ENCODE assay signal across 1 cellular context in genomic region chr14:99605299-99605961, GRCh38.
TF ChIP-seq lines count a peak whose summit lies in the region.

No MANE protein-coding gene starts in this region.

TF ChIP-seq in HepG2, 621 proteins besides CTCF, POLR2A, EP300 and RAD21 (continued from another document and continues in another):
- no peak for TF ChIP-seq PCBP2 (optimal IDR thresholded peaks at IDR 0.05; ENCODE audit: low read depth, low read length, poor library complexity, severe bottlenecking)
- TF ChIP-seq KAT7 (CRISPR knock-in tag; IDR thresholded peaks at IDR 0.05; ENCODE audit: borderline replicate concordance), result no peak
- TF ChIP-seq TBL1XR1 (IDR thresholded peaks at IDR 0.05; ENCODE audit: borderline replicate concordance, low read length, partially characterized antibody), result no peak
- TF ChIP-seq HMG20B (CRISPR knock-in tag; conservative IDR thresholded peaks at IDR 0.05), result no peak
- peak; percentile 43; the same call in 1 of the 2 replicates for TF ChIP-seq ZBTB42 (CRISPR knock-in tag; IDR thresholded peaks at IDR 0.05)
- no peak for TF ChIP-seq MED13 (CRISPR knock-in tag; IDR thresholded peaks at IDR 0.05)
- TF ChIP-seq ZMYM3 (CRISPR knock-in tag; IDR thresholded peaks at IDR 0.05), result peak; percentile 29; the same call in 1 of the 2 replicates
- no peak for TF ChIP-seq MYNN (CRISPR knock-in tag; IDR thresholded peaks at IDR 0.05; ENCODE audit: low read depth)
- no peak; the same call in 1 of the 2 replicates for TF ChIP-seq SAP130 (CRISPR knock-in tag; IDR thresholded peaks at IDR 0.05; ENCODE audit: low read depth)
- TF ChIP-seq ZNF567 (CRISPR knock-in tag; IDR thresholded peaks at IDR 0.05; ENCODE audit: borderline replicate concordance), result no peak
- no peak for TF ChIP-seq ATF2 (CRISPR knock-in tag; IDR thresholded peaks at IDR 0.05)
- no peak for TF ChIP-seq TEF (CRISPR knock-in tag; IDR thresholded peaks at IDR 0.05)
- peak; percentile 30; the same call in 1 of the 2 replicates for TF ChIP-seq HDAC1 (CRISPR knock-in tag; IDR thresholded peaks at IDR 0.05)
- TF ChIP-seq ZNF276 (CRISPR knock-in tag; IDR thresholded peaks at IDR 0.05; ENCODE audit: low read depth), result no peak
- TF ChIP-seq THAP9 (CRISPR knock-in tag; IDR thresholded peaks at IDR 0.05; ENCODE audit: borderline replicate concordance), result no peak
- TF ChIP-seq MATR3 (CRISPR knock-in tag; IDR thresholded peaks at IDR 0.05), result no peak
- 0 out of 2 replicates have a peak, but pooled peaks have one; percentile 13 for TF ChIP-seq KMT2A (CRISPR knock-in tag; IDR thresholded peaks at IDR 0.05)
- no peak for TF ChIP-seq POGK (CRISPR knock-in tag; conservative IDR thresholded peaks at IDR 0.05)
- TF ChIP-seq GABPB1 (CRISPR knock-in tag; IDR thresholded peaks at IDR 0.05), result 0 out of 2 replicates have a peak, but pooled peaks have one; percentile 38
- TF ChIP-seq KMT2B (CRISPR knock-in tag; IDR thresholded peaks at IDR 0.05), result no peak
- TF ChIP-seq CSRNP2 (CRISPR knock-in tag; conservative IDR thresholded peaks at IDR 0.05; ENCODE audit: low read depth), result no peak
- TF ChIP-seq NCOA1 (CRISPR knock-in tag; IDR thresholded peaks at IDR 0.05), result no peak
- TF ChIP-seq ZNF225 (CRISPR knock-in tag; IDR thresholded peaks at IDR 0.05), result no peak
- no peak for TF ChIP-seq ZNF563 (CRISPR knock-in tag; IDR thresholded peaks at IDR 0.05)
- TF ChIP-seq ZNF441 (CRISPR knock-in tag; IDR thresholded peaks at IDR 0.05; ENCODE audit: borderline replicate concordance), result no peak
- no peak for TF ChIP-seq GFI1 (CRISPR knock-in tag; IDR thresholded peaks at IDR 0.05; ENCODE audit: borderline replicate concordance)
- no peak for TF ChIP-seq MAFF (IDR thresholded peaks at IDR 0.05; ENCODE audit: low read depth, low read length)
- TF ChIP-seq ARHGAP35 (CRISPR knock-in tag; IDR thresholded peaks at IDR 0.05; ENCODE audit: borderline replicate concordance), result no peak
- TF ChIP-seq ZNF292 (CRISPR knock-in tag; IDR thresholded peaks at IDR 0.05; ENCODE audit: borderline replicate concordance, low read depth), result peak; percentile 38; the same call in 1 of the 2 replicates
- peak; percentile 8; the same call in 1 of the 2 replicates for TF ChIP-seq E2F1 (CRISPR knock-in tag; IDR thresholded peaks at IDR 0.05)
- no peak for TF ChIP-seq ZNF234 (CRISPR knock-in tag; conservative IDR thresholded peaks at IDR 0.05)
- no peak for TF ChIP-seq CBX2 (IDR thresholded peaks at IDR 0.05; ENCODE audit: low read depth, low read length)
- no peak for TF ChIP-seq CBX2 (CRISPR knock-in tag; IDR thresholded peaks at IDR 0.05; ENCODE audit: low read depth)
- peak; percentile 42; the same call in 1 of the 2 replicates for TF ChIP-seq SALL1 (CRISPR knock-in tag; IDR thresholded peaks at IDR 0.05)
- no peak for TF ChIP-seq TFE3 (CRISPR knock-in tag; IDR thresholded peaks at IDR 0.05)
- TF ChIP-seq NFYC (CRISPR knock-in tag; IDR thresholded peaks at IDR 0.05), result no peak
- TF ChIP-seq CHCHD3 (CRISPR knock-in tag; IDR thresholded peaks at IDR 0.05), result no peak
- TF ChIP-seq CBX1 (IDR thresholded peaks at IDR 0.05; ENCODE audit: low read depth), result no peak
- TF ChIP-seq ZSCAN12 (CRISPR knock-in tag; IDR thresholded peaks at IDR 0.05), result no peak
- TF ChIP-seq ZNF138 (CRISPR knock-in tag; IDR thresholded peaks at IDR 0.05; ENCODE audit: low read depth), result no peak
- TF ChIP-seq SMAD3 (CRISPR knock-in tag; IDR thresholded peaks at IDR 0.05), result no peak
- TF ChIP-seq ZGPAT (CRISPR knock-in tag; IDR thresholded peaks at IDR 0.05), result no peak
- no peak for TF ChIP-seq ZNF768 (CRISPR knock-in tag; IDR thresholded peaks at IDR 0.05)
- no peak for TF ChIP-seq NFYB (CRISPR knock-in tag; IDR thresholded peaks at IDR 0.05)
- TF ChIP-seq TARDBP (CRISPR knock-in tag; IDR thresholded peaks at IDR 0.05), result no peak
- no peak for TF ChIP-seq ONECUT2 (CRISPR knock-in tag; IDR thresholded peaks at IDR 0.05)
- no peak for TF ChIP-seq XRCC5 (optimal IDR thresholded peaks at IDR 0.05; ENCODE audit: low read length)
- TF ChIP-seq ZSCAN29 (CRISPR knock-in tag; conservative IDR thresholded peaks at IDR 0.05), result no peak
- TF ChIP-seq HMGXB4 (CRISPR knock-in tag; IDR thresholded peaks at IDR 0.05; ENCODE audit: borderline replicate concordance in 1 of 2, low read depth in 1 of 2), result no peak
